Comparison of ENCODE assay signal across 8 cellular contexts in genomic region chr1:202589190-202589680, GRCh38.
DNase-seq lines count a peak whose midpoint lies in the region; ATAC-seq and TF ChIP-seq lines count a peak whose summit lies in the region.

No MANE protein-coding gene starts in this region.

- no peaks in the 10 kb centered on the region for H3K27me3 ChIP-seq in CD8-positive, alpha-beta memory T cell (ENCODE audit: insufficient read depth, low read length, poor library complexity, severe bottlenecking)

- H3K4me3 Mint-ChIP-seq in stimulated activated memory B cell treated with anti-CD40 and anti-IgM and Interleukin-4, amounts not matched to agents 10 μg/mL and 1 μg/mL and 100 μg/mL, for 72 hours = no peak overlapping the region
- H3K4me3 Mint-ChIP-seq in CD8-positive, alpha-beta memory T cell = no peak overlapping the region

- no peaks in the 10 kb centered on the region for H3K36me3 ChIP-seq in CD8-positive, alpha-beta memory T cell (ENCODE audit: insufficient read depth, low read length)

- POLR2A ChIA-PET in CD8-positive, alpha-beta memory T cell (lab: Charles Lee) = no interaction called here

- TF ChIP-seq CTCF in astrocyte of the spinal cord (IDR thresholded peaks at IDR 0.05; ENCODE audit: low read depth, low read length) = no peak

- peaks cover 10% of the 10 kb centered on the region for H3K36me3 Mint-ChIP-seq in stimulated activated memory B cell treated with anti-CD40 and anti-IgM and Interleukin-4, amounts not matched to agents 10 μg/mL and 1 μg/mL and 100 μg/mL, for 72 hours
- H3K36me3 Mint-ChIP-seq in CD8-positive, alpha-beta memory T cell = peaks cover 0 to 5% (median 4%) of the 10 kb centered on the region in 3 donors

- no peaks in the 10 kb centered on the region for H3K4me1 ChIP-seq in CD8-positive, alpha-beta memory T cell (ENCODE audit: insufficient read depth, low read length)

- in situ Hi-C loops in astrocyte of the spinal cord (cut with HindIII; ENCODE audit: low sequenced_read_pairs) = no loop called here

- H3K9me3 ChIP-seq in CD8-positive, alpha-beta memory T cell (ENCODE audit: low read length) = no peaks in the 10 kb centered on the region

- H3K9me3 Mint-ChIP-seq in stimulated activated memory B cell treated with anti-CD40 and anti-IgM and Interleukin-4, amounts not matched to agents 10 μg/mL and 1 μg/mL and 100 μg/mL, for 72 hours = no peaks in the 10 kb centered on the region
- H3K9me3 Mint-ChIP-seq in CD8-positive, alpha-beta memory T cell = no peaks in the 10 kb centered on the region

- no peak overlapping the region for H3K27ac ChIP-seq in CD8-positive, alpha-beta memory T cell (ENCODE audit: low read depth, low read length)

- ATAC-seq in stimulated activated memory B cell treated with anti-CD40 and anti-IgM and Interleukin-4, amounts not matched to agents 10 μg/mL and 1 μg/mL and 100 μg/mL, for 72 hours = peak; percentile 54
- no peak for ATAC-seq in GM21786 (IDR thresholded peaks at IDR 0.05; ENCODE audit: unreplicated experiment)

- peaks cover 16% of the 10 kb centered on the region for H3K4me1 Mint-ChIP-seq in stimulated activated memory B cell treated with anti-CD40 and anti-IgM and Interleukin-4, amounts not matched to agents 10 μg/mL and 1 μg/mL and 100 μg/mL, for 72 hours
- H3K4me1 Mint-ChIP-seq in CD8-positive, alpha-beta memory T cell = no peaks in the 10 kb centered on the region

- DNase-seq in GOT3 (lab: John Stamatoyannopoulos, UW) (peak; percentile 65), astrocyte of the spinal cord (ENCODE audit: low read depth, low spot score) (peak; percentile 98), iPS-NIHi7 (ENCODE audit: extremely low spot score) (peak; percentile 67), NCI-H128 (lab: John Stamatoyannopoulos, UW; ENCODE audit: unreplicated experiment) (no peak)
- DNase-seq in CD8-positive, alpha-beta memory T cell = no peak
- DNase-seq in activated CD8-positive, alpha-beta memory T cell treated with anti-CD3 and anti-CD28 coated beads for 24 hours = no peak

- H3K27ac Mint-ChIP-seq in stimulated activated memory B cell treated with anti-CD40 and anti-IgM and Interleukin-4, amounts not matched to agents 10 μg/mL and 1 μg/mL and 100 μg/mL, for 72 hours = no peak overlapping the region
- peak overlapping the region in 1 of 8 donors; percentile 23 for H3K27ac Mint-ChIP-seq in CD8-positive, alpha-beta memory T cell

- H3K4me3 ChIP-seq in astrocyte of the spinal cord (ENCODE audit: low read depth, low read length) = no peak overlapping the region
- H3K4me3 ChIP-seq in CD8-positive, alpha-beta memory T cell (ENCODE audit: low read length) = no peak overlapping the region

- CTCF ChIA-PET in CD8-positive, alpha-beta memory T cell (lab: Charles Lee) = interaction anchor here (1.4 kb wide), 1 partner anchor 18 kb away, joined by 3 read pairs; no protein-coding TSS in a partner anchor

- no peaks in the 10 kb centered on the region for H3K27me3 Mint-ChIP-seq in stimulated activated memory B cell treated with anti-CD40 and anti-IgM and Interleukin-4, amounts not matched to agents 10 μg/mL and 1 μg/mL and 100 μg/mL, for 72 hours
- H3K27me3 Mint-ChIP-seq in CD8-positive, alpha-beta memory T cell = no peaks in the 10 kb centered on the region

Comparison
In these comparisons a context has a peak if more than half of its experiments do, and no peak if none do; other contexts are left out.
1. DNase-seq: peak in GOT3 (single experiment), astrocyte of the spinal cord (single experiment) and iPS-NIHi7 (single experiment); none in CD8-positive, alpha-beta memory T cell (0 of 5), activated CD8-positive, alpha-beta memory T cell treated with anti-CD3 and anti-CD28 coated beads for 24 hours (single experiment) and NCI-H128 (single experiment).